1 cellular context compared by ENCODE assay signal in genomic region chr9:121280715-121281613, GRCh38.
TF ChIP-seq lines count a peak whose summit lies in the region.

No MANE protein-coding gene starts in this region.

TF ChIP-seq in IMR-90, 13 proteins besides CTCF, POLR2A, EP300 and RAD21:
- no peak for TF ChIP-seq NFE2L2 (IDR thresholded peaks at IDR 0.05; ENCODE audit: low read depth, low read length)
- TF ChIP-seq ELK1 (IDR thresholded peaks at IDR 0.05; ENCODE audit: borderline replicate concordance, low read depth, low read length) = no peak
- TF ChIP-seq MAZ (IDR thresholded peaks at IDR 0.05; ENCODE audit: borderline replicate concordance, low read depth, low read length) = no peak
- no peak for TF ChIP-seq MXI1 (IDR thresholded peaks at IDR 0.05; ENCODE audit: borderline replicate concordance, low read depth, low read length)
- no peak for TF ChIP-seq BHLHE40 (IDR thresholded peaks at IDR 0.05; ENCODE audit: low read depth, low read length)
- no peak for TF ChIP-seq SMC3 (IDR thresholded peaks at IDR 0.05; ENCODE audit: low read depth, low read length)
- TF ChIP-seq RCOR1 (IDR thresholded peaks at IDR 0.05; ENCODE audit: insufficient replicate concordance, low read length) = no peak
- TF ChIP-seq CHD1 (IDR thresholded peaks at IDR 0.05; ENCODE audit: low read depth, low read length) = no peak
